7 cellular contexts compared by ENCODE assay signal in genomic region chr5:125185740-125186139, GRCh38.
"Had no signal": no experiment of that assay in that cellular context is flagged by ENCODE, and none has a peak within 500 bp of the region (broad histone marks: within the 10 kb centered on the region; RNA-seq: fewer than 3 reads in every experiment).

No MANE protein-coding gene starts in this region.

- H3K4me3 Mint-ChIP-seq: GM23338, H9, HFFc6, IgD-negative memory B cell had no signal

- H3K4me3 ChIP-seq: GM23338 had no signal

- DNase-seq: H9, HCEC 1CT, HFFc6 had no signal

- H3K27ac Mint-ChIP-seq: GM23338, H9, HFFc6 had no signal

- ATAC-seq: GM23338, HepG2 had no signal

- H3K9me3 Mint-ChIP-seq: GM23338, H9, HFFc6, IgD-negative memory B cell had no signal

- H3K27ac ChIP-seq: HL-60 had no signal
